Comparison of ENCODE assay signal across 1 cellular context in the genomic region with DNA sequence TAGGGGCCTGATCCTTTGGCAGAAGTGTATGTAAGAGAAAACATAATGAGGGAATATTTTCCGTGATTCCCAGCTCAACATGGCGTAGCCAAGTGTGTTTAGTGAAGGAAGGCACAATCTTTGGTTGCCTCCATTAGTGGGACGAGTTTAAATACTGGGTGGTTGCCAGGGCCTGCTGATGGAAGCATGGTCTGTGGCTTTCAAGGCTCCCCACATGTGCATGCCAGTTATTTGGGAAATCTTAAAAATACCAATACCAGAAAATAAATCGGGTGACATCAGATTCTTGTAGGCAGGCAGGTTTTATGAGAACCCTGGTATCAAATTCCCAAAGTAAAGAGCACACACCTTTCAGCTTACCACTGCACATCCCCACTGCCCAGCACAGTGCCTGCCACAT.
TF ChIP-seq lines count a peak whose summit lies in the region.

No MANE protein-coding gene starts in this region.

TF ChIP-seq in SK-N-SH, 30 proteins besides CTCF, POLR2A, EP300 and RAD21:
- TF ChIP-seq MXI1 (IDR thresholded peaks at IDR 0.05; ENCODE audit: low read depth, low read length): no peak
- no peak for TF ChIP-seq NFIC (IDR thresholded peaks at IDR 0.05; ENCODE audit: borderline replicate concordance)
- TF ChIP-seq RXRA (IDR thresholded peaks at IDR 0.05; ENCODE audit: borderline replicate concordance, low read depth): no peak
- TF ChIP-seq, protein P1, sequence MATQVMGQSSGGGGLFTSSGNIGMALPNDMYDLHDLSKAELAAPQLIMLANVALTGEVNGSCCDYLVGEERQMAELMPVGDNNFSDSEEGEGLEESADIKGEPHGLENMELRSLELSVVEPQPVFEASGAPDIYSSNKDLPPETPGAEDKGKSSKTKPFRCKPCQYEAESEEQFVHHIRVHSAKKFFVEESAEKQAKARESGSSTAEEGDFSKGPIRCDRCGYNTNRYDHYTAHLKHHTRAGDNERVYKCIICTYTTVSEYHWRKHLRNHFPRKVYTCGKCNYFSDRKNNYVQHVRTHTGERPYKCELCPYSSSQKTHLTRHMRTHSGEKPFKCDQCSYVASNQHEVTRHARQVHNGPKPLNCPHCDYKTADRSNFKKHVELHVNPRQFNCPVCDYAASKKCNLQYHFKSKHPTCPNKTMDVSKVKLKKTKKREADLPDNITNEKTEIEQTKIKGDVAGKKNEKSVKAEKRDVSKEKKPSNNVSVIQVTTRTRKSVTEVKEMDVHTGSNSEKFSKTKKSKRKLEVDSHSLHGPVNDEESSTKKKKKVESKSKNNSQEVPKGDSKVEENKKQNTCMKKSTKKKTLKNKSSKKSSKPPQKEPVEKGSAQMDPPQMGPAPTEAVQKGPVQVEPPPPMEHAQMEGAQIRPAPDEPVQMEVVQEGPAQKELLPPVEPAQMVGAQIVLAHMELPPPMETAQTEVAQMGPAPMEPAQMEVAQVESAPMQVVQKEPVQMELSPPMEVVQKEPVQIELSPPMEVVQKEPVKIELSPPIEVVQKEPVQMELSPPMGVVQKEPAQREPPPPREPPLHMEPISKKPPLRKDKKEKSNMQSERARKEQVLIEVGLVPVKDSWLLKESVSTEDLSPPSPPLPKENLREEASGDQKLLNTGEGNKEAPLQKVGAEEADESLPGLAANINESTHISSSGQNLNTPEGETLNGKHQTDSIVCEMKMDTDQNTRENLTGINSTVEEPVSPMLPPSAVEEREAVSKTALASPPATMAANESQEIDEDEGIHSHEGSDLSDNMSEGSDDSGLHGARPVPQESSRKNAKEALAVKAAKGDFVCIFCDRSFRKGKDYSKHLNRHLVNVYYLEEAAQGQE (IDR thresholded peaks at IDR 0.05; ENCODE audit: low read depth, low read length): no peak
- TF ChIP-seq, protein P2, sequence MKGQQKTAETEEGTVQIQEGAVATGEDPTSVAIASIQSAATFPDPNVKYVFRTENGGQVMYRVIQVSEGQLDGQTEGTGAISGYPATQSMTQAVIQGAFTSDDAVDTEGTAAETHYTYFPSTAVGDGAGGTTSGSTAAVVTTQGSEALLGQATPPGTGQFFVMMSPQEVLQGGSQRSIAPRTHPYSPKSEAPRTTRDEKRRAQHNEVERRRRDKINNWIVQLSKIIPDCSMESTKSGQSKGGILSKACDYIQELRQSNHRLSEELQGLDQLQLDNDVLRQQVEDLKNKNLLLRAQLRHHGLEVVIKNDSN (IDR thresholded peaks at IDR 0.05; ENCODE audit: borderline replicate concordance, low read depth): no peak
- TF ChIP-seq MEF2A (IDR thresholded peaks at IDR 0.05; ENCODE audit: borderline replicate concordance, low read depth): no peak
- TF ChIP-seq EZH2phosphoT487 (IDR thresholded peaks at IDR 0.05; ENCODE audit: borderline replicate concordance, low read depth): no peak
- no peak for TF ChIP-seq FOXM1 (IDR thresholded peaks at IDR 0.05; ENCODE audit: low read depth)
